Comparison of ENCODE assay signal across 1 cellular context in genomic region chr19:41324231-41324702, GRCh38.
TF ChIP-seq lines count a peak whose summit lies in the region.

No MANE protein-coding gene starts in this region.

TF ChIP-seq in endothelial cell of umbilical vein, 7 proteins besides CTCF, POLR2A, EP300 and RAD21:
- TF ChIP-seq GATA2 (IDR thresholded peaks at IDR 0.05; ENCODE audit: insufficient read depth, insufficient read length, low read depth, low read length): peak; percentile 3
- no peak for TF ChIP-seq POLR2AphosphoS5 (IDR thresholded peaks at IDR 0.05; ENCODE audit: insufficient read depth, low read depth, low read length)
